1 cellular context compared by ENCODE assay signal in the genomic region with DNA sequence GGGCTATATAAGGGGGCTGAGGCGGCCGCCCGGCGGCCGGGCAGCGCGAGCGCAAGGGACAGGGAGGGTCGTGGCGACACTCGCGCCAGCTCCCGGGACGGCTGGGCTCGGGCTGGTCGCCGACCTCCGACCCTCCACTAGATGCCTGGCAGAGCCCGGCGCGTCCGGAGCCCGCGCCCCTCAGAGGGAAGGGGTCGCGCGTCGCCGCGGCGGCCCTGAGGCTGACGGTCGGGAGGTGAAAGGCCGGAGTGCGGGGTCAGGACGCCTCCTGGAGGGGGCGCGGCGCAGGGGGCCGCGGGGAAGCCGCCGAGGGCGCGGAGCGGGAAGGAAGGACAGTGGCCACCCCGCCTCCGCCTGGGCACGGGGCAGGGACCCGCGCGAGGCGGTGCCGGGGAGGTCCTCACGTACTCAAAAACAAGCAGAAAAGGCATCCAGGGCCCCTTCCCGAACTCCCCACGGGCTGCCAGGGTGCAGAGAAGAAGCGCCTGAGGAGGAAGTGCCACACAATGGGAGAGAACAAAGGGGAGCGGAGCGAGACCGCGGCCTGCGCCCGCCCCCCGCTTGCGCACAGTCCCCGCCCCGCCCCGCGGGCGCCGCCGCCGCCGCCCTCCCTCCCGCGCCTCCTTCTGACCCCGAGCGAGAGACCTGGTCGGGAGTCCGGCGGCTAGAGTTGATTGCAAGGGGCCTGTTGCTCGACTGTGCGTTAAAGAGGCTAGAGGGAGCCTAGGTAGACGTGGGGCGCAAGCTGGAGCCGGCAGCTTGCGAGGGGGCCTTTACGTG.
TF ChIP-seq lines count a peak whose summit lies in the region.

No MANE protein-coding gene starts in this region.

TF ChIP-seq in K562, 482 proteins besides CTCF, POLR2A, EP300 and RAD21 (continued from another document):
- TF ChIP-seq KAT7 (CRISPR knock-in tag; IDR thresholded peaks at IDR 0.05; ENCODE audit: borderline replicate concordance) (peak; percentile 31; the same call in 1 of the 2 replicates), FOXK2 (conservative IDR thresholded peaks at IDR 0.05 in 1 of 2, IDR thresholded peaks at IDR 0.05 in 1 of 2; ENCODE audit: low read depth in 2 of 2) (no peak), CREBBP (IDR thresholded peaks at IDR 0.05; ENCODE audit: low read depth, low read length) (no peak), NR2C1 (IDR thresholded peaks at IDR 0.05) (no peak), NR2C1 (tag; IDR thresholded peaks at IDR 0.05) (0 out of 2 replicates have a peak, but pooled peaks have one; percentile 17)
TF ChIP-seq in K562: peak in this region for 37.
